10 cellular contexts compared by ENCODE assay signal in genomic region chr3:119500265-119500664, GRCh38. TPM values are rescaled to one million over a fixed set of nuclear protein-coding genes. Genes with fewer than 3 reads are reported as not detected.
DNase-seq lines count a peak whose midpoint lies in the region; ATAC-seq and TF ChIP-seq lines count a peak whose summit lies in the region.
"Had no signal": no experiment of that assay in that cellular context is flagged by ENCODE, and none has a peak within 500 bp of the region (broad histone marks: within the 10 kb centered on the region; RNA-seq: fewer than 3 reads in every experiment).

No MANE protein-coding gene starts in this region.

- H3K27ac Mint-ChIP-seq in CD8-positive, alpha-beta T cell = no peak overlapping the region
- peak overlapping the region in 4 of 5 experiments; percentile 43 to 100 (median 58) for H3K27ac Mint-ChIP-seq in brain
- peak overlapping the region; percentile 16 to 44 for H3K27ac Mint-ChIP-seq in natural killer cell

- H3K4me3 Mint-ChIP-seq in CD8-positive, alpha-beta T cell = peak overlapping the region; percentile 35
- H3K4me3 Mint-ChIP-seq in brain (peak overlapping the region; percentile 99 to 100 (median 100)), natural killer cell (peak overlapping the region; percentile 62)

- POLR2A ChIA-PET in CD8-positive, alpha-beta T cell (lab: Charles Lee) = interaction anchor here (3.9 to 4.1 kb wide), 2 partner anchors 31 to 37 kb away, joined by 35 to 74 read pairs; partner anchors contain the start of genes POGLUT1 and TMEM39A

- intact Hi-C loops in CD8-positive, alpha-beta T cell (cut with DNase I, micrococcal nuclease) = no loop called here
- intact Hi-C loops in natural killer cell (cut with micrococcal nuclease) = no loop called here

- no peaks in the 10 kb centered on the region for H3K27me3 ChIP-seq in CD8-positive, alpha-beta T cell (ENCODE audit: insufficient read depth, low read length)
- H3K27me3 ChIP-seq in HUES6 (ENCODE audit: control insufficient read depth, insufficient read depth, low read length) = no peaks in the 10 kb centered on the region

- TF ChIP-seq CTCF in CD8-positive, alpha-beta T cell (IDR thresholded peaks at IDR 0.05) = no peak
- TF ChIP-seq CTCF in brain (conservative IDR thresholded peaks at IDR 0.05) (no peak), natural killer cell (IDR thresholded peaks at IDR 0.05) (no peak)

- no peak overlapping the region for H3K9ac ChIP-seq in HUES6 (ENCODE audit: low read length)

- H3K9me3 ChIP-seq in CD8-positive, alpha-beta T cell (ENCODE audit: low read length) = no peaks in the 10 kb centered on the region
- H3K9me3 ChIP-seq in HUES6 (ENCODE audit: control insufficient read depth, insufficient read depth, low read depth, low read length) = no peaks in the 10 kb centered on the region

- H3K27ac ChIP-seq in CD8-positive, alpha-beta T cell (ENCODE audit: low read depth, low read length) = no peak overlapping the region
- H3K27ac ChIP-seq in HUES6 (ENCODE audit: low read depth, low read length) = no peak overlapping the region

- H3K36me3 Mint-ChIP-seq in CD8-positive, alpha-beta T cell = peaks cover 31% of the 10 kb centered on the region
- peaks cover 19% of the 10 kb centered on the region for H3K36me3 Mint-ChIP-seq in brain
- H3K36me3 Mint-ChIP-seq in natural killer cell = no peaks in the 10 kb centered on the region

- H3K27me3 Mint-ChIP-seq in CD8-positive, alpha-beta T cell (ENCODE audit: low read depth) = no peaks in the 10 kb centered on the region
- H3K27me3 Mint-ChIP-seq in brain = peaks cover 4% of the 10 kb centered on the region
- H3K27me3 Mint-ChIP-seq in natural killer cell (ENCODE audit: low read depth in 2 of 2) = no peaks in the 10 kb centered on the region

- H3K4me1 Mint-ChIP-seq in CD8-positive, alpha-beta T cell (ENCODE audit: low read depth) = peaks cover 46% of the 10 kb centered on the region
- peaks cover 48% of the 10 kb centered on the region for H3K4me1 Mint-ChIP-seq in brain
- peaks cover 31 to 36% of the 10 kb centered on the region in 2 donors for H3K4me1 Mint-ChIP-seq in natural killer cell

- H3K36me3 ChIP-seq in CD8-positive, alpha-beta T cell (ENCODE audit: insufficient read depth, low read length) = peaks cover 4% of the 10 kb centered on the region
- peaks cover 37% of the 10 kb centered on the region for H3K36me3 ChIP-seq in HUES6 (ENCODE audit: control insufficient read depth, insufficient read depth, low read length)

- no peaks in the 10 kb centered on the region for H3K9me3 Mint-ChIP-seq in CD8-positive, alpha-beta T cell
- H3K9me3 Mint-ChIP-seq in brain (peaks cover 0 to 9% (median 0%) of the 10 kb centered on the region in 5 experiments), natural killer cell (no peaks in the 10 kb centered on the region)

- DNase-seq in CD8-positive, alpha-beta T cell = no peak
- DNase-seq in natural killer cell = no peak
- DNase-seq in activated gamma-delta T cell (lab: John Stamatoyannopoulos, UW) = no peak

- H3K4me1 ChIP-seq in CD8-positive, alpha-beta T cell (ENCODE audit: insufficient read depth, low read length) = peaks cover 25% of the 10 kb centered on the region
- peaks cover 10% of the 10 kb centered on the region for H3K4me1 ChIP-seq in HUES6 (ENCODE audit: control insufficient read depth, insufficient read depth, low read length)

- H3K4me3 ChIP-seq in CD8-positive, alpha-beta T cell (ENCODE audit: low read depth, low read length) = no peak overlapping the region
- peak overlapping the region; percentile 99 for H3K4me3 ChIP-seq in HUES6 (ENCODE audit: low read depth, low read length)

- CTCF ChIA-PET in CD8-positive, alpha-beta T cell (lab: Charles Lee) = interaction anchor here (1.1 kb wide), 1 partner anchor 18 kb away, joined by 3 read pairs; no protein-coding TSS in a partner anchor

- no peak for ATAC-seq in CD8-positive, alpha-beta T cell
- no peak for ATAC-seq in natural killer cell
- ATAC-seq in HG03159 (IDR thresholded peaks at IDR 0.05; ENCODE audit: unreplicated experiment) = no peak
- no peak for ATAC-seq in HG02885 (IDR thresholded peaks at IDR 0.05; ENCODE audit: poor library complexity, unreplicated experiment)
- ATAC-seq in GM18861 (IDR thresholded peaks at IDR 0.05; ENCODE audit: unreplicated experiment) = no peak

RNA-seq across cellular contexts. Expression of gene TIMMDC1, which starts 1.9 kb away (rescaled TPM):
- total RNA-seq in CD8-positive, alpha-beta T cell = 10 to 100 TPM; 12.1 to 16.8 TPM
- 54.6 TPM for polyA plus RNA-seq in brain (ENCODE audit: insufficient read depth, low read depth, low replicate concordance)
- total RNA-seq in natural killer cell = 10 to 100 TPM; 31.9 to 50.1 (median 34.1) TPM

RNA-seq across cellular contexts. Expression of gene POGLUT1, which starts 31.5 kb away (rescaled TPM):
- total RNA-seq in CD8-positive, alpha-beta T cell = 10 to 100 TPM; 21.3 to 25.9 TPM
- 4.4 TPM for polyA plus RNA-seq in brain (ENCODE audit: insufficient read depth, low read depth, low replicate concordance)
- 10 to 100 TPM; 29.4 to 38.1 (median 29.8) TPM for total RNA-seq in natural killer cell

RNA-seq across cellular contexts. Expression of gene TMEM39A, which starts 36.9 kb away (rescaled TPM):
- total RNA-seq in CD8-positive, alpha-beta T cell = 10 to 100 TPM; 67.8 to 68.0 TPM
- polyA plus RNA-seq in brain (ENCODE audit: insufficient read depth, low read depth, low replicate concordance) = 7.1 TPM
- total RNA-seq in natural killer cell = 10 to 100 TPM; 64.2 to 76.5 (median 64.7) TPM

RNA-seq across cellular contexts. Expression of gene CD80, which starts 59.1 kb away (rescaled TPM):
- under 1 TPM; 0.58 to 0.71 TPM for total RNA-seq in CD8-positive, alpha-beta T cell
- not detected for polyA plus RNA-seq in brain (ENCODE audit: insufficient read depth, low read depth, low replicate concordance)
- total RNA-seq in natural killer cell = 1 to 10 TPM in 1 of 3 donors, under 1 TPM in 1, not detected in 1; 0.40 to 1.1 TPM
- total RNA-seq: kidney epithelial cell, M059J had no signal

Comparison
In these comparisons a context has a peak if more than half of its experiments do, and no peak if none do; other contexts are left out.
1. H3K4me3 Mint-ChIP-seq: peak in every context shown above with its lines; median percentile 100 in brain; 62 in natural killer cell; 35 in CD8-positive, alpha-beta T cell.